14 cellular contexts compared by ENCODE assay signal in genomic region chr21:43923391-43923790, GRCh38. TPM values are rescaled to one million over a fixed set of nuclear protein-coding genes. Genes with fewer than 3 reads are reported as not detected.
DNase-seq lines count a peak whose midpoint lies in the region; ATAC-seq and TF ChIP-seq lines count a peak whose summit lies in the region.
"Had no signal": no experiment of that assay in that cellular context is flagged by ENCODE, and none has a peak within 500 bp of the region (broad histone marks: within the 10 kb centered on the region; RNA-seq: fewer than 3 reads in every experiment).

No MANE protein-coding gene starts in this region.

- peaks cover 8% of the 10 kb centered on the region for H3K4me1 ChIP-seq in colonic mucosa

- peaks cover 0 to 3% (median 0%) of the 10 kb centered on the region in 3 donors for H3K27me3 Mint-ChIP-seq in CD14-positive monocyte (ENCODE audit: low read depth in 3 of 3)
- H3K27me3 Mint-ChIP-seq in nephron progenitor cell (ENCODE audit: low read depth, poor library complexity): peaks cover 11% of the 10 kb centered on the region

- H3K9ac ChIP-seq in colonic mucosa (ENCODE audit: low read depth in 2 of 2, low read length in 2 of 2): no peak overlapping the region

- intact Hi-C loops in CD14-positive monocyte (cut with micrococcal nuclease) (no loop called here), colonic mucosa (cut with DNase I) (loop anchor here (5.0 kb wide), 1 partner anchor 46 kb away; no protein-coding TSS in a partner anchor)

- no peak overlapping the region for H3K27ac ChIP-seq in colonic mucosa
- H3K27ac ChIP-seq: WERI-Rb-1 had no signal

- no peaks in the 10 kb centered on the region for H3K9me3 ChIP-seq in colonic mucosa

- peaks cover 20% of the 10 kb centered on the region for H3K4me1 Mint-ChIP-seq in CD14-positive monocyte
- peaks cover 73% of the 10 kb centered on the region for H3K4me1 Mint-ChIP-seq in nephron progenitor cell

- H3K4me3 Mint-ChIP-seq in CD14-positive monocyte (no peak overlapping the region), nephron progenitor cell (peak overlapping the region; percentile 47)

- H3K9me3 Mint-ChIP-seq in CD14-positive monocyte (no peaks in the 10 kb centered on the region), nephron progenitor cell (no peaks in the 10 kb centered on the region)

- H3K36me3 ChIP-seq in colonic mucosa: no peaks in the 10 kb centered on the region

- no peak for ATAC-seq in HG02678 (IDR thresholded peaks at IDR 0.05; ENCODE audit: unreplicated experiment)
- ATAC-seq: HCT116 had no signal

- H3K27me3 ChIP-seq in colonic mucosa: no peaks in the 10 kb centered on the region

- no peak for TF ChIP-seq CTCF in CD14-positive monocyte (IDR thresholded peaks at IDR 0.05)
- no peak for TF ChIP-seq CTCF in nephron progenitor cell (IDR thresholded peaks at IDR 0.05)
- no peak for TF ChIP-seq CTCF in colonic mucosa (IDR thresholded peaks at IDR 0.05)

- DNase-seq in CD14-positive monocyte (ENCODE audit: low spot score): no peak
- peak; percentile 43 for DNase-seq in NCI-H69 (lab: John Stamatoyannopoulos, UW)
- DNase-seq in fibroblast of the conjunctiva (ENCODE audit: low read depth): peak; percentile 16
- DNase-seq in nephron progenitor cell: no peak
- DNase-seq in colonic mucosa: no peak
- DNase-seq in Kasumi-1 (lab: John Stamatoyannopoulos, UW): no peak
- no peak for DNase-seq in activated gamma-delta T cell treated with Interleukin-2 at 50 U/mL for 16 hours
- DNase-seq: activated gamma-delta T cell, DMS79, NCI-H1105 treated with DMSO at 0.1 percent for 48 hours, WERI-Rb-1 had no signal

- peaks cover 54 to 74% of the 10 kb centered on the region in 2 donors for H3K36me3 Mint-ChIP-seq in CD14-positive monocyte
- no peaks in the 10 kb centered on the region for H3K36me3 Mint-ChIP-seq in nephron progenitor cell (ENCODE audit: low read depth)

- H3K27ac Mint-ChIP-seq in CD14-positive monocyte: peak overlapping the region in 5 of 7 donors; percentile 3 to 66 (median 54)
- no peak overlapping the region for H3K27ac Mint-ChIP-seq in nephron progenitor cell

- H3K4me3 ChIP-seq in colonic mucosa: no peak overlapping the region
- H3K4me3 ChIP-seq: skin epidermis had no signal

RNA-seq across cellular contexts. Expression of gene AGPAT3, which starts 58.4 kb away (rescaled TPM):
- polyA plus RNA-seq in CD14-positive monocyte: 10 to 100 TPM; 24.9 to 26.2 TPM
- 100 to 1,000 TPM in 1 of 2 donors, 10 to 100 TPM in 1; 82.2 to 101 TPM for total RNA-seq in colonic mucosa

Comparison
In these comparisons a context has a peak if more than half of its experiments do, and no peak if none do; other contexts are left out.
1. DNase-seq: peak in NCI-H69 (single experiment) and fibroblast of the conjunctiva (single experiment); none in CD14-positive monocyte (single experiment), nephron progenitor cell (single experiment), colonic mucosa (single experiment), Kasumi-1 (0 of 2) and activated gamma-delta T cell treated with Interleukin-2 at 50 U/mL for 16 hours (single experiment).